ENCODE assay signal across 1 cellular context in the genomic region with DNA sequence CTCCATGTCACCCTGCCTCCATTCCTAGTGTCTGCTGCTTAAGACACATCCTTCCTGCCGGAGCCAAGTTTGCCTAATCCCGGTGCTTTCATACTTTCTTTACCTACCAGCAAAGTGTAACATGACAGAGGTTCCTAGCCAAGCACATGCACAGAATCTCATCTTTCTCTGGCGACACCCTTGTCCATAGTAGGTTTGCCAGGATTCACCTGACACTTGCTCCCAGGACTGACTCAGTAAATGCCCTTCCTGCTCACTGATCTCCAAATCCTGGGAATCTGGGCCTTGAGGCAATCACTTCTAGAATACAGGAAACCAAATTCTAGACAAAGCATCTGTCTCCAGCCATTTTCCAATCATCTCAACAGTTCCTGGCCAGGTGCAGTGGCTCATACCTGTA.
TF ChIP-seq lines count a peak whose summit lies in the region.

No MANE protein-coding gene starts in this region.

TF ChIP-seq in IMR-90, 13 proteins besides CTCF, POLR2A, EP300 and RAD21 (continued from another document):
- TF ChIP-seq, protein P1, sequence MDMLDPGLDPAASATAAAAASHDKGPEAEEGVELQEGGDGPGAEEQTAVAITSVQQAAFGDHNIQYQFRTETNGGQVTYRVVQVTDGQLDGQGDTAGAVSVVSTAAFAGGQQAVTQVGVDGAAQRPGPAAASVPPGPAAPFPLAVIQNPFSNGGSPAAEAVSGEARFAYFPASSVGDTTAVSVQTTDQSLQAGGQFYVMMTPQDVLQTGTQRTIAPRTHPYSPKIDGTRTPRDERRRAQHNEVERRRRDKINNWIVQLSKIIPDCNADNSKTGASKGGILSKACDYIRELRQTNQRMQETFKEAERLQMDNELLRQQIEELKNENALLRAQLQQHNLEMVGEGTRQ (IDR thresholded peaks at IDR 0.05; ENCODE audit: low read depth, low read length), result no peak
- TF ChIP-seq MAZ (IDR thresholded peaks at IDR 0.05; ENCODE audit: borderline replicate concordance, low read depth, low read length) (no peak), RCOR1 (IDR thresholded peaks at IDR 0.05; ENCODE audit: insufficient replicate concordance, low read length) (no peak), BHLHE40 (IDR thresholded peaks at IDR 0.05; ENCODE audit: low read depth, low read length) (no peak), FOS (IDR thresholded peaks at IDR 0.05; ENCODE audit: low read depth, low read length) (no peak)
